23 cellular contexts compared by ENCODE assay signal in genomic region chr6:1322206-1322605, GRCh38. TPM values are rescaled to one million over a fixed set of nuclear protein-coding genes. Genes with fewer than 3 reads are reported as not detected.
"Had no signal": no experiment of that assay in that cellular context is flagged by ENCODE, and none has a peak within 500 bp of the region (broad histone marks: within the 10 kb centered on the region; RNA-seq: fewer than 3 reads in every experiment).

No MANE protein-coding gene starts in this region.

- H3K4me3 Mint-ChIP-seq: dendritic cell treated with granulocyte-macrophage colony-stimulating factor and Interleukin-4, amounts not matched to agents 40 ng/mL and 50 ng/mL, for 4 days; effector memory CD8-positive, alpha-beta T cell; neural crest cell; T-helper 17 cell had no signal

- H3K4me1 Mint-ChIP-seq: neural crest cell, T-helper 17 cell had no signal

- H3K27me3 ChIP-seq: brain microvascular endothelial cell, foreskin keratinocyte, suprapubic skin had no signal

- DNase-seq: activated CD4-positive, alpha-beta T cell treated with anti-CD3 and anti-CD28 coated beads, Interleukin-2, amount 50 U/mL, for 1 hour; activated CD4-positive, CD25-positive, alpha-beta regulatory T cell; activated naive CD4-positive, alpha-beta T cell treated with anti-CD3 and anti-CD28 coated beads, Interleukin-2, amount 50 U/mL, for 16 hours; activated T-cell treated with anti-CD3 and anti-CD28 coated beads for 4 hours; amygdala; brain microvascular endothelial cell; effector memory CD8-positive, alpha-beta T cell; islet precursor cell; left ventricle myocardium inferior; stimulated activated CD4-positive, alpha-beta T cell treated with anti-CD3 and anti-CD28 coated beads, Interleukin-2, amount 100 ng/mL, for 48 hours; stimulated activated CD8-positive, alpha-beta memory T cell treated with anti-CD3 and anti-CD28 coated beads, Interleukin-4, amount 100 ng/mL, for 48 hours; stimulated activated naive CD8-positive, alpha-beta T cell treated with anti-CD3 and anti-CD28 coated beads, Interleukin-15, Interleukin-2, amounts not matched to agents 100 U/mL and 50 U/mL, for 24 hours; T-helper 17 cell had no signal

- ATAC-seq: effector memory CD8-positive, alpha-beta T cell; foreskin keratinocyte; stimulated activated naive CD8-positive, alpha-beta T cell treated with anti-CD3 and anti-CD28 coated beads, Interleukin-15, Interleukin-2, amounts not matched to agents 100 U/mL and 50 U/mL, for 24 hours; T-helper 17 cell had no signal

- H3K36me3 ChIP-seq: brain microvascular endothelial cell, heart left ventricle, left ventricle myocardium inferior, suprapubic skin had no signal

- H3K27ac ChIP-seq: brain microvascular endothelial cell, foreskin keratinocyte, heart left ventricle, left ventricle myocardium inferior, suprapubic skin had no signal

- H3K9me3 Mint-ChIP-seq: dendritic cell treated with granulocyte-macrophage colony-stimulating factor and Interleukin-4, amounts not matched to agents 40 ng/mL and 50 ng/mL, for 4 days; effector memory CD8-positive, alpha-beta T cell; neural crest cell had no signal

- FAIRE-seq: TTC549 had no signal

- H3K27ac Mint-ChIP-seq: dendritic cell treated with granulocyte-macrophage colony-stimulating factor and Interleukin-4, amounts not matched to agents 40 ng/mL and 50 ng/mL, for 4 days; effector memory CD8-positive, alpha-beta T cell; T-helper 17 cell had no signal

- H3K9me3 ChIP-seq: heart left ventricle, left ventricle myocardium inferior, suprapubic skin had no signal

- H3K4me3 ChIP-seq: heart left ventricle, left ventricle myocardium inferior, suprapubic skin had no signal

- H3K4me1 ChIP-seq: left ventricle myocardium inferior had no signal

RNA-seq across cellular contexts. Expression of gene FOXQ1, which starts 10.3 kb away (rescaled TPM):
- total RNA-seq: activated CD8-positive, alpha-beta memory T cell treated with anti-CD3 and anti-CD28 coated beads for 36 hours; heart left ventricle; left ventricle myocardium inferior; mesenteric fat pad; neural crest cell; osteocyte; pulmonary artery endothelial cell; T-helper 17 cell had no signal
